Comparison of ENCODE assay signal across 8 cellular contexts in genomic region chr7:6271091-6271658, GRCh38. TPM values are rescaled to one million over a fixed set of nuclear protein-coding genes. Genes with fewer than 3 reads are reported as not detected.
DNase-seq lines count a peak whose midpoint lies in the region; ATAC-seq and TF ChIP-seq lines count a peak whose summit lies in the region.

No MANE protein-coding gene starts in this region.

- H3K9me3 Mint-ChIP-seq in activated CD8-positive, alpha-beta T cell treated with anti-CD3 and anti-CD28 coated beads for 36 hours, result no peaks in the 10 kb centered on the region
- H3K9me3 Mint-ChIP-seq in stimulated activated memory B cell treated with anti-CD40 and anti-IgM and Interleukin-4, amounts not matched to agents 10 μg/mL and 1 μg/mL and 100 μg/mL, for 72 hours, result no peaks in the 10 kb centered on the region

- ATAC-seq in activated CD8-positive, alpha-beta T cell treated with anti-CD3 and anti-CD28 coated beads for 36 hours, result peak; percentile 52
- ATAC-seq in stimulated activated memory B cell treated with anti-CD40 and anti-IgM and Interleukin-4, amounts not matched to agents 10 μg/mL and 1 μg/mL and 100 μg/mL, for 72 hours, result peak; percentile 59

- peak; percentile 22 to 59 for DNase-seq in NCI-H2081 (lab: John Stamatoyannopoulos, UW)
- no peak for DNase-seq in NCI-H2081 treated with DMSO at 0.1 percent for 48 hours (lab: John Stamatoyannopoulos, UW)
- DNase-seq in NCI-H146 (lab: John Stamatoyannopoulos, UW), result peak; percentile 50
- DNase-seq in activated CD8-positive, alpha-beta T cell treated with anti-CD3 and anti-CD28 coated beads for 36 hours, result peak; percentile 53
- peak; percentile 72 for DNase-seq in epidermal melanocyte (ENCODE audit: insufficient read length, low spot score)
- peak; percentile 89 for DNase-seq in mesenteric fat pad (ENCODE audit: low spot score)
- DNase-seq in amniotic stem cell (lab: John Stamatoyannopoulos, UW), result no peak

- CTCF ChIA-PET in activated CD8-positive, alpha-beta T cell treated with anti-CD3 and anti-CD28 coated beads for 36 hours (lab: Charles Lee), result interaction anchor here (0.9 to 2.1 kb wide), 5 partner anchors 9 to 164 kb away, joined by 3 to 7 read pairs (median 4); no protein-coding TSS in a partner anchor

- H3K27ac Mint-ChIP-seq in activated CD8-positive, alpha-beta T cell treated with anti-CD3 and anti-CD28 coated beads for 36 hours, result no peak overlapping the region
- H3K27ac Mint-ChIP-seq in stimulated activated memory B cell treated with anti-CD40 and anti-IgM and Interleukin-4, amounts not matched to agents 10 μg/mL and 1 μg/mL and 100 μg/mL, for 72 hours, result peak overlapping the region; percentile 33

- no peak for TF ChIP-seq CTCF in activated CD8-positive, alpha-beta T cell treated with anti-CD3 and anti-CD28 coated beads for 36 hours (IDR thresholded peaks at IDR 0.05)

- no peaks in the 10 kb centered on the region for H3K36me3 Mint-ChIP-seq in activated CD8-positive, alpha-beta T cell treated with anti-CD3 and anti-CD28 coated beads for 36 hours (ENCODE audit: low read depth)
- H3K36me3 Mint-ChIP-seq in stimulated activated memory B cell treated with anti-CD40 and anti-IgM and Interleukin-4, amounts not matched to agents 10 μg/mL and 1 μg/mL and 100 μg/mL, for 72 hours, result no peaks in the 10 kb centered on the region

- intact Hi-C loops in activated CD8-positive, alpha-beta T cell treated with anti-CD3 and anti-CD28 coated beads for 36 hours (cut with micrococcal nuclease), result no loop called here

- peaks cover 17% of the 10 kb centered on the region for H3K4me1 Mint-ChIP-seq in activated CD8-positive, alpha-beta T cell treated with anti-CD3 and anti-CD28 coated beads for 36 hours (ENCODE audit: low read depth)
- H3K4me1 Mint-ChIP-seq in stimulated activated memory B cell treated with anti-CD40 and anti-IgM and Interleukin-4, amounts not matched to agents 10 μg/mL and 1 μg/mL and 100 μg/mL, for 72 hours, result peaks cover 22% of the 10 kb centered on the region

- H3K4me3 Mint-ChIP-seq in activated CD8-positive, alpha-beta T cell treated with anti-CD3 and anti-CD28 coated beads for 36 hours, result peak overlapping the region; percentile 79
- H3K4me3 Mint-ChIP-seq in stimulated activated memory B cell treated with anti-CD40 and anti-IgM and Interleukin-4, amounts not matched to agents 10 μg/mL and 1 μg/mL and 100 μg/mL, for 72 hours, result peak overlapping the region; percentile 89

- H3K27me3 Mint-ChIP-seq in activated CD8-positive, alpha-beta T cell treated with anti-CD3 and anti-CD28 coated beads for 36 hours, result peaks cover 26% of the 10 kb centered on the region
- peaks cover 17% of the 10 kb centered on the region for H3K27me3 Mint-ChIP-seq in stimulated activated memory B cell treated with anti-CD40 and anti-IgM and Interleukin-4, amounts not matched to agents 10 μg/mL and 1 μg/mL and 100 μg/mL, for 72 hours

- POLR2A ChIA-PET in activated CD8-positive, alpha-beta T cell treated with anti-CD3 and anti-CD28 coated beads for 36 hours (lab: Charles Lee), result interaction anchor here (0.6 kb wide), 1 partner anchor 55 kb away, joined by 3 read pairs; no protein-coding TSS in a partner anchor

RNA-seq across cellular contexts. Expression of gene CYTH3, which starts 1.2 kb away (rescaled TPM):
- 1 to 10 TPM in 1 of 2 experiments, under 1 TPM in 1; 0.92 to 2.3 TPM for total RNA-seq in activated CD8-positive, alpha-beta T cell treated with anti-CD3 and anti-CD28 coated beads for 36 hours
- total RNA-seq in mesenteric fat pad, result 36.1 TPM

Comparison
In these comparisons a context has a peak if more than half of its experiments do, and no peak if none do; other contexts are left out.
1. DNase-seq: peak in NCI-H2081 (2 of 2), NCI-H146 (single experiment), activated CD8-positive, alpha-beta T cell treated with anti-CD3 and anti-CD28 coated beads for 36 hours (single experiment), epidermal melanocyte (single experiment) and mesenteric fat pad (single experiment); none in NCI-H2081 treated with DMSO at 0.1 percent for 48 hours (single experiment) and amniotic stem cell (single experiment).
2. RNA of gene CYTH3, which starts 1.2 kb away (total RNA-seq): 36.1 TPM in mesenteric fat pad (single experiment); 0.92 to 2.3 TPM in activated CD8-positive, alpha-beta T cell treated with anti-CD3 and anti-CD28 coated beads for 36 hours; every median in the first group is over 10 times any median in the second.